In the genomic region with DNA sequence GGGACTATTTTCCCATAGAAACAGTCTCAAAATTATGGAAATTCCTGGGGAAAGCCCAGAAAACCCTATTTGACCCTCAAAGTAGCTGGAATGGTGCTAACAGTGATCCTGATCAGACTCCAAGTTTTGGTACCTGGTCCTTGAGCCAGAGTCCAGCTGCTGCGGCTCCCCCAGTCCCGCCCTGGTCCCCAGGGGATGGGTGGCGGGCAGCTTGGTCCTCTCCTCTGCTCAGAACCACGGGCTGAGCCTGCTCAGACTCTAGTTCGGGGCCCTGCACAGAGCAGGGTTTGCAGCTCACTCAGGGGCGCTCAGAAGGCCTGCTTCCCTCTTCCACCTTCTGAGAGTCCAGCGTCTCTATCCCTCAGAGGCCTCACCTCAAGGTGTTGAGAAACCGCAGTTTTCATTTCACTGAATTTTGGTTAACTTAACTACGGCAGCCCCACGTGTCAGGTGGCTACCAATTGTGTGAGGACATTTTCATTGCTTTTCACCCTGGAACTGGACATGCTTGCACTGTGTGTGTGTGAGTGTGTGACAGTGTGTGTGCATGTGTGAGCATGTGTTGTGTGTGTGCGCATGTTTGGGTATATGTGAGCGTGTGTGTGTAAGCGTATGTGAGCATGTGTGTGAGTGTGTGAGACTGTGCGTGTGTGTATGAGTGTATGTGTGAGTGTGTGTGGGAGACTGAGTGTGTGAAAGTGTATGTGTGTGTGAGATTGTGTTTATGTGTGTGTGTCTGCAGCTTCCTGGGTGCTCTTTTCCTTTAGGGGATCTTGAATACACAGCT, we compare ENCODE assay signal across 3 cellular contexts.
TF ChIP-seq lines count a peak whose summit lies in the region.

No MANE protein-coding gene starts in this region.

TF ChIP-seq in GM12891, 5 proteins besides CTCF, POLR2A, EP300 and RAD21:
- TF ChIP-seq PAX5 (IDR thresholded peaks at IDR 0.05; ENCODE audit: insufficient read depth, low read length, severe bottlenecking) (no peak), POLR2AphosphoS5 (IDR thresholded peaks at IDR 0.05; ENCODE audit: low read depth, low read length) (no peak), SPI1 (IDR thresholded peaks at IDR 0.05; ENCODE audit: low read depth, low read length) (no peak), TAF1 (IDR thresholded peaks at IDR 0.05; ENCODE audit: low read depth, low read length) (no peak), POU2F2 (IDR thresholded peaks at IDR 0.05; ENCODE audit: low read depth, low read length) (no peak)

TF ChIP-seq in IMR-90, 13 proteins besides CTCF, POLR2A, EP300 and RAD21:
- TF ChIP-seq, protein P1, sequence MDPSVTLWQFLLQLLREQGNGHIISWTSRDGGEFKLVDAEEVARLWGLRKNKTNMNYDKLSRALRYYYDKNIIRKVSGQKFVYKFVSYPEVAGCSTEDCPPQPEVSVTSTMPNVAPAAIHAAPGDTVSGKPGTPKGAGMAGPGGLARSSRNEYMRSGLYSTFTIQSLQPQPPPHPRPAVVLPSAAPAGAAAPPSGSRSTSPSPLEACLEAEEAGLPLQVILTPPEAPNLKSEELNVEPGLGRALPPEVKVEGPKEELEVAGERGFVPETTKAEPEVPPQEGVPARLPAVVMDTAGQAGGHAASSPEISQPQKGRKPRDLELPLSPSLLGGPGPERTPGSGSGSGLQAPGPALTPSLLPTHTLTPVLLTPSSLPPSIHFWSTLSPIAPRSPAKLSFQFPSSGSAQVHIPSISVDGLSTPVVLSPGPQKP (IDR thresholded peaks at IDR 0.05; ENCODE audit: borderline replicate concordance, low read depth, low read length), result no peak

TF ChIP-seq in K562, 482 proteins besides CTCF, POLR2A, EP300 and RAD21:
- TF ChIP-seq OTX1 (CRISPR knock-in tag; IDR thresholded peaks at IDR 0.05) (peak; percentile 23; the same call in 1 of the 2 replicates), HDAC1 (IDR thresholded peaks at IDR 0.05) (no peak)
